Comparison of ENCODE assay signal across 8 cellular contexts in the genomic region with DNA sequence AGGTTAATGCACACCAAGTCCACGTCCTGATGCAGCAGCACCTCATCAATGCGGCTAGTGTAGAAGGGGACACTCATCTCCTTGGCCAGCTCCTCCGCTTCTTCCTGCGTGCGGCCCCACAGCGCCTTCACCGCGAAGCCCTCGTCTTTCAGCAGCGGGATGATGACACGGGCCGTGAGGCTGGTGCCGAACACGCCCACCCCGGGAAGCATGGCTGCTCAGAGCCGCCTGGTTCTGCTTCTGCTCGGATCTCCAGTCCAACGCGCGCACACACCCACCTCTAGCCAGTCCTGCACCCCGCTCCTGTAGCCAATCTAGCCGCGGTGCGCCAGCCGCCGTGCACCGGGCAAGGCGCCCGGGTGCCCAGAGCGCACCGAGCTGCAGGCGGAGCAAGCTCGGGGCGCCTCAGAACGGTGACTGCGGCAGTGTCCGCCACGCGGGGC. TPM values are rescaled to one million over a fixed set of nuclear protein-coding genes. Genes with fewer than 3 reads are reported as not detected.
DNase-seq lines count a peak whose midpoint lies in the region; TF ChIP-seq lines count a peak whose summit lies in the region.

No MANE protein-coding gene starts in this region.

- no peak overlapping the region for H2BK5ac ChIP-seq in H9 (ENCODE audit: insufficient read length, low read length)

- peaks cover 27% of the 10 kb centered on the region for H3K23me2 ChIP-seq in H9 (ENCODE audit: insufficient read length, low read depth, low read length, poor library complexity, severe bottlenecking)

- H3K56ac ChIP-seq in H9 (ENCODE audit: insufficient read length, low read depth, low read length): no peak overlapping the region

- no peak overlapping the region; the same call in 1 of the 2 replicates for H3K14ac ChIP-seq in H9 (ENCODE audit: insufficient read depth, low read length)

- H3T11ph ChIP-seq in H9 (ENCODE audit: low read length): no peak overlapping the region

- WGBS in H9 (ENCODE audit: extremely low coverage, insufficient read length, low lambda C conversion rate): no CpG with 5 or more reads among the region's 39 CpGs

- no peak overlapping the region; a peak in 1 of 7 replicates for H3K27ac Mint-ChIP-seq in H9

- no peak overlapping the region for H2BK15ac ChIP-seq in H9 (ENCODE audit: low read depth, low read length)

- peaks cover 23% of the 10 kb centered on the region; the same call in 1 of the 2 replicates for H3K27me3 ChIP-seq in H9 (ENCODE audit: insufficient read depth, low read length)

- peak overlapping the region; percentile 28 for H3K9ac ChIP-seq in H9 (ENCODE audit: extremely low read depth, insufficient read length, low read length)

- H3K27me3 Mint-ChIP-seq in H9 (ENCODE audit: low read depth): peaks cover 69% of the 10 kb centered on the region

- peak overlapping the region; percentile 97 for H3K4me3 ChIP-seq in GM12865 (ENCODE audit: low read depth, low read length)

- DNase-seq in GM12865 (ENCODE audit: low read depth): peak; percentile 80
- peak; percentile 53 for DNase-seq in H9
- peak; percentile 43 for DNase-seq in LoVo (ENCODE audit: low spot score)
- DNase-seq in UCSD-AML1 (lab: John Stamatoyannopoulos, UW; ENCODE audit: unreplicated experiment): peak; percentile 62
- DNase-seq in T47D (ENCODE audit: low read depth in 1 of 2, low spot score in 1 of 2): peak; percentile 53 to 59
- peak; percentile 84 for DNase-seq in iris pigment epithelial cell (ENCODE audit: low read depth)
- DNase-seq in stimulated activated CD4-positive, alpha-beta T cell treated with anti-CD3 and anti-CD28 coated beads, Interleukin-12 subunit alpha, Interleukin-12 subunit beta, amount 100 ng/mL, for 4 hours: peak; percentile 59
- no peak for DNase-seq in NCI-H1930 (lab: John Stamatoyannopoulos, UW)

- no peak overlapping the region for H4K8ac ChIP-seq in H9 (replicated peaks; ENCODE audit: insufficient read length, low read depth, low read length)

- no peak overlapping the region for H3K4ac ChIP-seq in H9 (ENCODE audit: low read depth, low read length)

- H3K9me3 ChIP-seq in H9 (ENCODE audit: control insufficient read depth, low read depth, low read length): no peaks in the 10 kb centered on the region

- H3K27ac ChIP-seq in H9 (ENCODE audit: insufficient read length, low read depth, low read length): no peak overlapping the region

- peak overlapping the region; percentile 91 for H3K4me2 ChIP-seq in H9 (ENCODE audit: insufficient read depth, insufficient read length, low read length)

- TF ChIP-seq CTCF in GM12865 (IDR thresholded peaks at IDR 0.05; ENCODE audit: insufficient read depth, low read depth, low read length, missing control alignments): no peak
- no peak for TF ChIP-seq CTCF in H9 (conservative IDR thresholded peaks at IDR 0.05)

- H2AK5ac ChIP-seq in H9 (ENCODE audit: insufficient read length, low read length): no peak overlapping the region

- H3K23ac ChIP-seq in H9 (ENCODE audit: insufficient read length, low read depth, low read length): no peak overlapping the region

- peak overlapping the region; percentile 80 to 92 for H3K4me3 Mint-ChIP-seq in H9

- H2AFZ ChIP-seq in H9 (ENCODE audit: low read length): no peak overlapping the region

- H3K79me2 ChIP-seq in H9 (ENCODE audit: insufficient read depth, low read length): no peaks in the 10 kb centered on the region; the same call in 1 of the 2 replicates

- H3K4me1 ChIP-seq in H9 (ENCODE audit: insufficient read depth, low read length): no peaks in the 10 kb centered on the region; the same call in 1 of the 2 replicates

- no peak overlapping the region for H2BK20ac ChIP-seq in H9 (ENCODE audit: low read depth, low read length, poor library complexity, severe bottlenecking)

- H2BK12ac ChIP-seq in H9 (ENCODE audit: insufficient read length, low read depth, low read length): no peak overlapping the region

- no peaks in the 10 kb centered on the region for H3K36me3 Mint-ChIP-seq in H9 (ENCODE audit: insufficient read depth in 1 of 3, low read depth in 3 of 3)

- no peaks in the 10 kb centered on the region; a peak in 1 of 5 replicates for H3K9me3 Mint-ChIP-seq in H9

- no peak overlapping the region for H3K18ac ChIP-seq in H9 (ENCODE audit: insufficient read length, low read depth, low read length)

- H3K4me1 Mint-ChIP-seq in H9: peaks cover 20 to 22% of the 10 kb centered on the region in 2 experiments

- no peak overlapping the region for H4K5ac ChIP-seq in H9 (ENCODE audit: insufficient read length, low read depth, low read length)

- H4K91ac ChIP-seq in H9 (ENCODE audit: insufficient read length, low read depth, low read length): no peak overlapping the region

- in situ Hi-C loops in T47D (cut with HindIII; ENCODE audit: low pct_unique_long_range_greater_than_20kb, low sequenced_read_pairs): no loop called here

- H2BK120ac ChIP-seq in H9 (ENCODE audit: low read depth, low read length, poor library complexity, severe bottlenecking): no peak overlapping the region

- no peaks in the 10 kb centered on the region for H3K79me1 ChIP-seq in H9 (ENCODE audit: insufficient read depth, low read depth, low read length, poor library complexity, severe bottlenecking)

- H4K20me1 ChIP-seq in H9 (ENCODE audit: control insufficient read depth, insufficient read depth, insufficient read length): no peaks in the 10 kb centered on the region

RNA-seq across cellular contexts. Expression of gene GFOD1, which starts 0.7 kb away (rescaled TPM):
- 6.1 TPM in 2 replicates for total RNA-seq in H9 (2021)

Comparison
In these comparisons a context has a peak if more than half of its experiments do, and no peak if none do; other contexts are left out.
1. DNase-seq: peak in GM12865 (single experiment), H9 (single experiment), LoVo (single experiment), UCSD-AML1 (single experiment), T47D (2 of 2), iris pigment epithelial cell (single experiment) and stimulated activated CD4-positive, alpha-beta T cell treated with anti-CD3 and anti-CD28 coated beads, Interleukin-12 subunit alpha, Interleukin-12 subunit beta, amount 100 ng/mL, for 4 hours (single experiment); none in NCI-H1930 (0 of 2).